2 cellular contexts compared by ENCODE assay signal in genomic region chr18:8726963-8727730, GRCh38.
TF ChIP-seq lines count a peak whose summit lies in the region.

No MANE protein-coding gene starts in this region.

TF ChIP-seq in A549, 52 proteins besides CTCF, POLR2A, EP300 and RAD21 (continued from another document):
- TF ChIP-seq PHF8 (IDR thresholded peaks at IDR 0.05; ENCODE audit: borderline replicate concordance, low read depth) (no peak), MAZ (IDR thresholded peaks at IDR 0.05; ENCODE audit: borderline replicate concordance, low read depth, low read length) (no peak), MAX (IDR thresholded peaks at IDR 0.05) (no peak), BHLHE40 (IDR thresholded peaks at IDR 0.05; ENCODE audit: low read depth, low read length) (no peak), SMC3 (IDR thresholded peaks at IDR 0.05) (no peak), FOSB (CRISPR knock-in tag; IDR thresholded peaks at IDR 0.05) (no peak), FOXS1 (CRISPR knock-in tag; IDR thresholded peaks at IDR 0.05) (no peak), JUN (IDR thresholded peaks at IDR 0.05) (no peak), MYC (IDR thresholded peaks at IDR 0.05; ENCODE audit: borderline replicate concordance, low read length) (no peak), NR3C1 (IDR thresholded peaks at IDR 0.05) (no peak), KDM1A (IDR thresholded peaks at IDR 0.05; ENCODE audit: low read depth) (no peak), CHD2 (IDR thresholded peaks at IDR 0.05; ENCODE audit: low read length, partially characterized antibody) (no peak), MAFK (IDR thresholded peaks at IDR 0.05; ENCODE audit: partially characterized antibody) (no peak)
- TF ChIP-seq, protein P1, sequence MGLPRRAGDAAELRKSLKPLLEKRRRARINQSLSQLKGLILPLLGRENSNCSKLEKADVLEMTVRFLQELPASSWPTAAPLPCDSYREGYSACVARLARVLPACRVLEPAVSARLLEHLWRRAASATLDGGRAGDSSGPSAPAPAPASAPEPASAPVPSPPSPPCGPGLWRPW (IDR thresholded peaks at IDR 0.05), result no peak
- TF ChIP-seq, protein P2, sequence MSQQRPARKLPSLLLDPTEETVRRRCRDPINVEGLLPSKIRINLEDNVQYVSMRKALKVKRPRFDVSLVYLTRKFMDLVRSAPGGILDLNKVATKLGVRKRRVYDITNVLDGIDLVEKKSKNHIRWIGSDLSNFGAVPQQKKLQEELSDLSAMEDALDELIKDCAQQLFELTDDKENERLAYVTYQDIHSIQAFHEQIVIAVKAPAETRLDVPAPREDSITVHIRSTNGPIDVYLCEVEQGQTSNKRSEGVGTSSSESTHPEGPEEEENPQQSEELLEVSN (IDR thresholded peaks at IDR 0.05; ENCODE audit: borderline replicate concordance, low read depth), result no peak
- TF ChIP-seq, protein P3, sequence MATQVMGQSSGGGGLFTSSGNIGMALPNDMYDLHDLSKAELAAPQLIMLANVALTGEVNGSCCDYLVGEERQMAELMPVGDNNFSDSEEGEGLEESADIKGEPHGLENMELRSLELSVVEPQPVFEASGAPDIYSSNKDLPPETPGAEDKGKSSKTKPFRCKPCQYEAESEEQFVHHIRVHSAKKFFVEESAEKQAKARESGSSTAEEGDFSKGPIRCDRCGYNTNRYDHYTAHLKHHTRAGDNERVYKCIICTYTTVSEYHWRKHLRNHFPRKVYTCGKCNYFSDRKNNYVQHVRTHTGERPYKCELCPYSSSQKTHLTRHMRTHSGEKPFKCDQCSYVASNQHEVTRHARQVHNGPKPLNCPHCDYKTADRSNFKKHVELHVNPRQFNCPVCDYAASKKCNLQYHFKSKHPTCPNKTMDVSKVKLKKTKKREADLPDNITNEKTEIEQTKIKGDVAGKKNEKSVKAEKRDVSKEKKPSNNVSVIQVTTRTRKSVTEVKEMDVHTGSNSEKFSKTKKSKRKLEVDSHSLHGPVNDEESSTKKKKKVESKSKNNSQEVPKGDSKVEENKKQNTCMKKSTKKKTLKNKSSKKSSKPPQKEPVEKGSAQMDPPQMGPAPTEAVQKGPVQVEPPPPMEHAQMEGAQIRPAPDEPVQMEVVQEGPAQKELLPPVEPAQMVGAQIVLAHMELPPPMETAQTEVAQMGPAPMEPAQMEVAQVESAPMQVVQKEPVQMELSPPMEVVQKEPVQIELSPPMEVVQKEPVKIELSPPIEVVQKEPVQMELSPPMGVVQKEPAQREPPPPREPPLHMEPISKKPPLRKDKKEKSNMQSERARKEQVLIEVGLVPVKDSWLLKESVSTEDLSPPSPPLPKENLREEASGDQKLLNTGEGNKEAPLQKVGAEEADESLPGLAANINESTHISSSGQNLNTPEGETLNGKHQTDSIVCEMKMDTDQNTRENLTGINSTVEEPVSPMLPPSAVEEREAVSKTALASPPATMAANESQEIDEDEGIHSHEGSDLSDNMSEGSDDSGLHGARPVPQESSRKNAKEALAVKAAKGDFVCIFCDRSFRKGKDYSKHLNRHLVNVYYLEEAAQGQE (IDR thresholded peaks at IDR 0.05), result no peak

TF ChIP-seq in K562, 482 proteins besides CTCF, POLR2A, EP300 and RAD21 (continued from another document):
- TF ChIP-seq BCOR (IDR thresholded peaks at IDR 0.05) (no peak), RBM15 (IDR thresholded peaks at IDR 0.05; ENCODE audit: insufficient read depth, low read length) (no peak), ZNF280B (CRISPR knock-in tag; IDR thresholded peaks at IDR 0.05) (no peak), ADNP (tag; IDR thresholded peaks at IDR 0.05) (0 out of 2 replicates have a peak, but pooled peaks have one; percentile 29), ZSCAN29 (IDR thresholded peaks at IDR 0.05) (no peak)
TF ChIP-seq in K562: peak in this region for 3.
